In the genomic region with DNA sequence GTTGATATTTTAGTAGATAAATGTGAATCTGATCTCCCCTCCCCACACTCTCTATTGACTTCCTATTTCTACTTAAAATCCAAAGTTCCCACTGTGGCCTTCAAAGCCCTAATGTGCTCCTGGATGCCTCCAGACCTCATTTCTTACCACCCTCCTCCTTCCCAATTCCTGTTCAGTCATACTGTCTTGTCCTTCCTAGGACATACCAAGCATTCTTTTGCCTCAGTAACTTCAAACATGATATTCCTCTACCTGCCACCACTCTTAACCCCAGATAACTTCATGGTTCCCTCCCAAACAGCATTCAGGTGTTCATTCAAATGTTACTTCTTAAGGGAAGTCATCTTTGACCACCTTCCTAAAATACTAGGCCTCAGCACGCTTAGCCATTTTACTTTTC, we compare ENCODE assay signal across 19 cellular contexts. TPM values are rescaled to one million over a fixed set of nuclear protein-coding genes. Genes with fewer than 3 reads are reported as not detected.
DNase-seq lines count a peak whose midpoint lies in the region; ATAC-seq, FAIRE-seq and TF ChIP-seq lines count a peak whose summit lies in the region.
"Had no signal": no experiment of that assay in that cellular context is flagged by ENCODE, and none has a peak within 500 bp of the region (broad histone marks: within the 10 kb centered on the region; RNA-seq: fewer than 3 reads in every experiment).

No MANE protein-coding gene starts in this region.

- H3K9me1 ChIP-seq in IMR-90 (ENCODE audit: insufficient read depth, low read length), result no peaks in the 10 kb centered on the region

- no peak overlapping the region for H4K91ac ChIP-seq in IMR-90 (ENCODE audit: insufficient read depth, low read depth, low read length)
- H4K91ac ChIP-seq in H1 (replicated peaks; ENCODE audit: insufficient read length, low read length), result no peak overlapping the region

- intact Hi-C loops in IMR-90 (cut with micrococcal nuclease), result no loop called here
- intact Hi-C loops in colonic mucosa (cut with DNase I), result no loop called here

- H3K27ac ChIP-seq in GM23338 (ENCODE audit: low read depth) (no peak overlapping the region), IMR-90 (ENCODE audit: insufficient read depth, low read length) (no peak overlapping the region), H1 (ENCODE audit: low read depth, low read length) (no peak overlapping the region), mesendoderm (ENCODE audit: low read depth, low read length) (no peak overlapping the region), SJCRH30 (no peak overlapping the region), colonic mucosa (no peak overlapping the region)
- H3K27ac ChIP-seq: KMS-11 had no signal

- peak; percentile 45; the same call in 1 of the 3 replicates for ATAC-seq in GM23338
- no peak for ATAC-seq in IMR-90 (ENCODE audit: low read depth)
- ATAC-seq in GM18909 (IDR thresholded peaks at IDR 0.05; ENCODE audit: poor library complexity, unreplicated experiment), result no peak
- ATAC-seq: HepG2 had no signal

- H3K4me1 ChIP-seq in GM23338 (ENCODE audit: insufficient read depth) (no peaks in the 10 kb centered on the region), IMR-90 (ENCODE audit: control insufficient read depth, insufficient read depth, low read length) (no peaks in the 10 kb centered on the region), H1 (replicated peaks in 1 of 4; ENCODE audit: control insufficient read depth in 3 of 4, insufficient read depth in 4 of 4, low read length in 3 of 4) (no peaks in the 10 kb centered on the region; a peak in 2 of 7 replicates), mesendoderm (ENCODE audit: control insufficient read depth, low read depth, low read length) (no peaks in the 10 kb centered on the region), SJCRH30 (no peaks in the 10 kb centered on the region), colonic mucosa (no peaks in the 10 kb centered on the region)
- H3K4me1 ChIP-seq: BE2C had no signal

- H4K8ac ChIP-seq in IMR-90 (ENCODE audit: low read depth in 2 of 2, low read length in 2 of 2) (no peak overlapping the region), H1 (ENCODE audit: extremely low read depth, insufficient read depth, low read length) (no peak overlapping the region), mesendoderm (ENCODE audit: low read depth, low read length) (no peak overlapping the region)

- no peak overlapping the region for H3K4me3 ChIP-seq in GM23338
- no peak overlapping the region for H3K4me3 ChIP-seq in IMR-90 (ENCODE audit: insufficient read depth, low read depth, low read length)
- no peak overlapping the region for H3K4me3 ChIP-seq in H1 (ENCODE audit: extremely low read depth in 1 of 4, insufficient read depth in 2 of 4, low read depth in 3 of 4, low read length in 4 of 4)
- no peak overlapping the region for H3K4me3 ChIP-seq in mesendoderm (ENCODE audit: low read length)
- no peak overlapping the region for H3K4me3 ChIP-seq in SJCRH30
- no peak overlapping the region for H3K4me3 ChIP-seq in colonic mucosa

- TF ChIP-seq POLR2A in IMR-90 (IDR thresholded peaks at IDR 0.05; ENCODE audit: low read depth, low read length), result no peak
- no peak for TF ChIP-seq POLR2A in H1 (IDR thresholded peaks at IDR 0.05; ENCODE audit: control extremely low read depth in 1 of 2, low read depth in 2 of 2, low read length in 2 of 2)

- H3K14ac ChIP-seq in IMR-90 (replicated peaks; ENCODE audit: low read depth, low read length), result 0 out of 2 replicates have a peak overlapping the region, but pooled peaks have one; percentile 15
- H3K14ac ChIP-seq in H1 (ENCODE audit: insufficient read length), result no peak overlapping the region

- H3K4ac ChIP-seq in IMR-90 (ENCODE audit: low read depth, low read length) (no peak overlapping the region), H1 (replicated peaks; ENCODE audit: insufficient read length, low read depth, low read length) (no peak overlapping the region), mesendoderm (ENCODE audit: low read depth, low read length) (no peak overlapping the region)

- peaks cover 4% of the 10 kb centered on the region; the same call in 2 of the 3 replicates for H3K4me1 Mint-ChIP-seq in GM23338
- H3K4me1 Mint-ChIP-seq in osteocyte (ENCODE audit: unreplicated experiment), result no peaks in the 10 kb centered on the region
- H3K4me1 Mint-ChIP-seq: CD4-positive, CD25-positive, alpha-beta regulatory T cell; CD8-positive, alpha-beta memory T cell had no signal

- no peak overlapping the region for H3K9ac ChIP-seq in IMR-90 (ENCODE audit: low read depth, low read length)
- no peak overlapping the region for H3K9ac ChIP-seq in H1 (replicated peaks in 1 of 4; ENCODE audit: extremely low read depth in 1 of 4, low read depth in 3 of 4, low read length in 3 of 4)
- H3K9ac ChIP-seq in mesendoderm (ENCODE audit: low read length), result no peak overlapping the region
- H3K9ac ChIP-seq in colonic mucosa (ENCODE audit: low read depth in 2 of 2, low read length in 2 of 2), result no peak overlapping the region
- H3K9ac ChIP-seq: KMS-11 had no signal

- H3F3A ChIP-seq in GM23338 (replicated peaks; ENCODE audit: low read depth), result no peaks in the 10 kb centered on the region

- H3K36me3 ChIP-seq in GM23338 (ENCODE audit: insufficient read depth), result no peaks in the 10 kb centered on the region
- no peaks in the 10 kb centered on the region for H3K36me3 ChIP-seq in IMR-90 (ENCODE audit: control insufficient read depth, insufficient read depth, low read length)
- H3K36me3 ChIP-seq in H1 (ENCODE audit: control insufficient read depth in 2 of 4, insufficient read depth in 4 of 4, low read length in 3 of 4), result no peaks in the 10 kb centered on the region
- H3K36me3 ChIP-seq in mesendoderm (ENCODE audit: control insufficient read depth, insufficient read depth, low read length), result no peaks in the 10 kb centered on the region
- H3K36me3 ChIP-seq in SJCRH30, result no peaks in the 10 kb centered on the region
- H3K36me3 ChIP-seq in colonic mucosa, result no peaks in the 10 kb centered on the region
- H3K36me3 ChIP-seq: BE2C had no signal

- H3K4me3 Mint-ChIP-seq in GM23338 (no peak overlapping the region), osteocyte (ENCODE audit: unreplicated experiment) (no peak overlapping the region)
- H3K4me3 Mint-ChIP-seq: CD4-positive, CD25-positive, alpha-beta regulatory T cell; CD8-positive, alpha-beta memory T cell had no signal

- H2BK12ac ChIP-seq in H1 (ENCODE audit: low read depth, low read length), result no peak overlapping the region

- no peaks in the 10 kb centered on the region for H3K36me3 Mint-ChIP-seq in GM23338 (ENCODE audit: low read depth)
- no peaks in the 10 kb centered on the region for H3K36me3 Mint-ChIP-seq in osteocyte (ENCODE audit: unreplicated experiment)

- H3K79me1 ChIP-seq in IMR-90 (ENCODE audit: low read depth in 1 of 2, low read length in 2 of 2) (no peaks in the 10 kb centered on the region), H1 (ENCODE audit: low read depth, low read length) (no peaks in the 10 kb centered on the region), mesendoderm (ENCODE audit: low read length) (no peaks in the 10 kb centered on the region)

- H2AFZ ChIP-seq in GM23338 (no peak overlapping the region), IMR-90 (replicated peaks; ENCODE audit: low read length, poor library complexity) (no peak overlapping the region), H1 (ENCODE audit: low read length) (no peak overlapping the region)

- in situ Hi-C loops in IMR-90 (cut with MboI; ENCODE audit: low sequenced_read_pairs), result no loop called here

- H4K20me1 ChIP-seq in GM23338 (replicated peaks; ENCODE audit: insufficient read depth) (no peaks in the 10 kb centered on the region), IMR-90 (ENCODE audit: insufficient read depth, low read length) (no peaks in the 10 kb centered on the region), H1 (replicated peaks in 1 of 2; ENCODE audit: control insufficient read depth in 1 of 2, insufficient read depth in 2 of 2, low read length in 2 of 2) (no peaks in the 10 kb centered on the region)

- no peak overlapping the region for H2BK5ac ChIP-seq in IMR-90 (ENCODE audit: low read depth, low read length, poor library complexity, severe bottlenecking)
- no peak overlapping the region for H2BK5ac ChIP-seq in H1 (ENCODE audit: low read depth, low read length)
- no peak overlapping the region for H2BK5ac ChIP-seq in mesendoderm (ENCODE audit: low read length)

- H3K56ac ChIP-seq in IMR-90 (ENCODE audit: extremely low read depth, insufficient read depth, low read length) (no peak overlapping the region), H1 (replicated peaks; ENCODE audit: insufficient read length, low read depth, low read length) (no peak overlapping the region), mesendoderm (ENCODE audit: low read length) (no peak overlapping the region)

- H3K23me2 ChIP-seq in H1 (ENCODE audit: low read depth, low read length), result no peaks in the 10 kb centered on the region

- no peaks in the 10 kb centered on the region for H3K9me3 ChIP-seq in IMR-90 (ENCODE audit: control insufficient read depth, insufficient read depth, low read length)
- H3K9me3 ChIP-seq in H1 (ENCODE audit: insufficient read depth in 2 of 2, low read depth in 1 of 2, low read length in 1 of 2), result no peaks in the 10 kb centered on the region
- no peaks in the 10 kb centered on the region for H3K9me3 ChIP-seq in SJCRH30 (replicated peaks)
- H3K9me3 ChIP-seq in colonic mucosa, result no peaks in the 10 kb centered on the region
- H3K9me3 ChIP-seq: BE2C had no signal

- WGBS in IMR-90 (ENCODE audit: extremely low coverage in 2 of 2, insufficient read length in 1 of 2), 2 experiments, result no CpG with 5 or more reads among the region's 1 CpG
- 100% methylated on average over 1 of the region's 1 CpG; no CpG with 5 or more reads in 1 of the 2 experiments for WGBS in H1 (ENCODE audit: extremely low coverage in 1 of 2, insufficient coverage in 1 of 2, insufficient read length in 1 of 2, insufficient replicate concordance in 2 of 2, low coverage in 1 of 2, low lambda C conversion rate in 2 of 2, missing lambda C conversion rate in 1 of 2), 2 experiments
- WGBS in mesendoderm (ENCODE audit: extremely low coverage, insufficient coverage, low lambda C conversion rate), result no CpG with 5 or more reads among the region's 1 CpG

- no peak overlapping the region for H3K23ac ChIP-seq in IMR-90 (ENCODE audit: low read depth, low read length)
- no peak overlapping the region for H3K23ac ChIP-seq in H1 (ENCODE audit: insufficient read length)
- H3K23ac ChIP-seq in mesendoderm (ENCODE audit: low read length), result no peak overlapping the region

- dilution Hi-C loops in IMR-90 (cut with HindIII; ENCODE audit: low sequenced_read_pairs, unreplicated experiment), result no loop called here

- no peaks in the 10 kb centered on the region for H3K79me2 ChIP-seq in GM23338 (replicated peaks; ENCODE audit: insufficient read depth)
- no peaks in the 10 kb centered on the region for H3K79me2 ChIP-seq in H1 (ENCODE audit: control insufficient read depth in 1 of 2, insufficient read depth in 2 of 2, low read length in 2 of 2)
- H3K79me2 ChIP-seq in mesendoderm (ENCODE audit: control insufficient read depth, insufficient read depth, low read length), result no peaks in the 10 kb centered on the region

- CTCF ChIA-PET in IMR-90 (lab: Yijun Ruan, JAX) (no interaction called here), H1 (lab: Charles Lee; ENCODE audit: partially characterized antibody) (no interaction called here)

- H2BK20ac ChIP-seq in IMR-90 (ENCODE audit: low read depth, low read length), result no peak overlapping the region
- H2BK20ac ChIP-seq in H1 (ENCODE audit: low read length), result no peak overlapping the region

- TF ChIP-seq CTCF in GM23338 (conservative IDR thresholded peaks at IDR 0.05; ENCODE audit: low read depth in 2 of 2) (no peak), IMR-90 (conservative IDR thresholded peaks at IDR 0.05; ENCODE audit: low read depth, low read length) (no peak), H1 (IDR thresholded peaks at IDR 0.05; ENCODE audit: control extremely low read depth in 1 of 3, insufficient read depth in 1 of 3, low read depth in 1 of 3, low read length in 3 of 3) (no peak), colonic mucosa (IDR thresholded peaks at IDR 0.05) (no peak), osteocyte (IDR thresholded peaks at IDR 0.05) (no peak)

- H3K18ac ChIP-seq in IMR-90 (ENCODE audit: low read depth, low read length), result no peak overlapping the region
- no peak overlapping the region for H3K18ac ChIP-seq in H1 (ENCODE audit: extremely low read depth, low read length)
- H3K18ac ChIP-seq in mesendoderm (ENCODE audit: low read length), result no peak overlapping the region

- H3K4me2 ChIP-seq in GM23338 (no peak overlapping the region), IMR-90 (ENCODE audit: low read depth, low read length) (no peak overlapping the region), H1 (ENCODE audit: insufficient read depth in 1 of 2, low read depth in 2 of 2, low read length in 2 of 2) (no peak overlapping the region), mesendoderm (ENCODE audit: low read length) (no peak overlapping the region)
- H3K4me2 ChIP-seq: KMS-11 had no signal

- no peaks in the 10 kb centered on the region for H3K27me3 ChIP-seq in GM23338 (ENCODE audit: insufficient read depth)
- no peaks in the 10 kb centered on the region for H3K27me3 ChIP-seq in IMR-90 (ENCODE audit: control insufficient read depth, insufficient read depth, low read length)
- H3K27me3 ChIP-seq in H1 (replicated peaks in 1 of 4; ENCODE audit: control insufficient read depth in 3 of 4, extremely low read depth in 1 of 4, insufficient read depth in 3 of 4, low read length in 3 of 4), result no peaks in the 10 kb centered on the region
- H3K27me3 ChIP-seq in mesendoderm (ENCODE audit: insufficient read depth, low read length, poor library complexity), result no peaks in the 10 kb centered on the region
- no peaks in the 10 kb centered on the region for H3K27me3 ChIP-seq in SJCRH30
- no peaks in the 10 kb centered on the region for H3K27me3 ChIP-seq in colonic mucosa
- H3K27me3 ChIP-seq: BE2C had no signal

- H3K27me3 Mint-ChIP-seq in GM23338 (ENCODE audit: insufficient read depth, low read depth, poor library complexity) (no peaks in the 10 kb centered on the region), osteocyte (ENCODE audit: unreplicated experiment) (no peaks in the 10 kb centered on the region)
- H3K27me3 Mint-ChIP-seq: CD4-positive, CD25-positive, alpha-beta regulatory T cell; CD8-positive, alpha-beta memory T cell had no signal

- no peaks in the 10 kb centered on the region for H3K9me2 ChIP-seq in GM23338 (ENCODE audit: insufficient read depth)

- no peak overlapping the region for H2AK9ac ChIP-seq in IMR-90 (replicated peaks; ENCODE audit: low read depth, low read length, poor library complexity)

- POLR2A ChIA-PET in IMR-90 (lab: Charles Lee; ENCODE audit: unreplicated experiment) (no interaction called here), H1 (lab: Charles Lee; ENCODE audit: partially characterized antibody) (no interaction called here)

- peak; percentile 45 for DNase-seq in GM23338 (ENCODE audit: low spot score)
- no peak for DNase-seq in IMR-90
- DNase-seq in H1 (ENCODE audit: low read depth in 1 of 2, low spot score in 2 of 2), result no peak
- peak; percentile 69 for DNase-seq in mesendoderm
- no peak for DNase-seq in SJCRH30
- DNase-seq in colonic mucosa, result no peak
- no peak for DNase-seq in osteocyte (ENCODE audit: extremely low spot score, unreplicated experiment)
- DNase-seq: ACHN; BE2C; C1 segment of cervical spinal cord; CD4-positive, CD25-positive, alpha-beta regulatory T cell; CD8-positive, alpha-beta memory T cell; COR-L47; GDM1 had no signal

- peak; percentile 65 for FAIRE-seq in H1 (lab: Jason Lieb, UNC)
- FAIRE-seq: D721Med, GM19239, HepG2 had no signal

- BruUV-seq in IMR-90 (replicated peaks; lab: Mats Ljungman, UMichigan), result no TSS peak

- H2BK15ac ChIP-seq in IMR-90 (ENCODE audit: low read depth, low read length) (no peak overlapping the region), H1 (ENCODE audit: low read length) (no peak overlapping the region), mesendoderm (replicated peaks; ENCODE audit: low read depth) (no peak overlapping the region)

- H4K5ac ChIP-seq in IMR-90 (ENCODE audit: low read depth, low read length) (no peak overlapping the region), H1 (ENCODE audit: insufficient read length, low read depth, low read length) (no peak overlapping the region), mesendoderm (ENCODE audit: low read length) (no peak overlapping the region)

- no peak overlapping the region for H2AK5ac ChIP-seq in IMR-90 (ENCODE audit: low read depth, low read length)
- no peak overlapping the region for H2AK5ac ChIP-seq in H1 (ENCODE audit: low read depth, low read length)
- H2AK5ac ChIP-seq in mesendoderm (ENCODE audit: low read length), result no peak overlapping the region

- H3K9me3 Mint-ChIP-seq in GM23338, result 0 out of 3 replicates have a peak, but pooled peaks cover 3% of the 10 kb centered on the region
- no peaks in the 10 kb centered on the region for H3K9me3 Mint-ChIP-seq in osteocyte (ENCODE audit: unreplicated experiment)
- H3K9me3 Mint-ChIP-seq: CD4-positive, CD25-positive, alpha-beta regulatory T cell; CD8-positive, alpha-beta memory T cell had no signal

- no peak for TF ChIP-seq RAD21 in IMR-90 (IDR thresholded peaks at IDR 0.05; ENCODE audit: low read length)
- no peak for TF ChIP-seq RAD21 in H1 (IDR thresholded peaks at IDR 0.05 in 1 of 2, conservative IDR thresholded peaks at IDR 0.05 in 1 of 2; ENCODE audit: low read depth in 2 of 2, low read length in 2 of 2)

- peak overlapping the region; percentile 31; the same call in 1 of the 2 replicates for H3K27ac Mint-ChIP-seq in GM23338
- H3K27ac Mint-ChIP-seq in osteocyte (ENCODE audit: unreplicated experiment), result no peak overlapping the region
- H3K27ac Mint-ChIP-seq: CD4-positive, CD25-positive, alpha-beta regulatory T cell had no signal

- TF ChIP-seq EP300 in H1 (IDR thresholded peaks at IDR 0.05; ENCODE audit: borderline replicate concordance in 1 of 2, low read depth in 2 of 2, low read length in 2 of 2), result no peak

- H2BK120ac ChIP-seq in IMR-90 (ENCODE audit: low read depth, low read length), result no peak overlapping the region
- no peak overlapping the region for H2BK120ac ChIP-seq in H1 (replicated peaks; ENCODE audit: low read depth, low read length)
- no peak overlapping the region for H2BK120ac ChIP-seq in mesendoderm (ENCODE audit: low read depth, low read length)

RNA-seq across cellular contexts. Expression of gene FAM221A, which starts 34.2 kb away (rescaled TPM):
- total RNA-seq in GM23338 (2014; rRNA removed; shearing (Covaris generic)), result 29.9 and 31.4 TPM in 2 replicates
- polyA plus RNA-seq in GM23338 (2016; fragmentation: Nextera tagmentation; extraction: Ambion mirVana), result 31.9 and 35.7 TPM in 2 replicates
- 1.1 and 1.4 TPM in 2 replicates for total RNA-seq in IMR-90 (2012; rRNA removed)
- 2.0 and 2.1 TPM in 2 replicates for polyA plus RNA-seq in IMR-90 (2012; rRNA removed)
- 0.75 and 1.0 TPM in 2 replicates for polyA plus RNA-seq in IMR-90 (2012; cell fraction: cytosol; rRNA removed)
- polyA plus RNA-seq in IMR-90 (2012; cell fraction: nucleus; rRNA removed; ENCODE audit: low replicate concordance), result 3.1 and 9.5 TPM in 2 replicates
- total RNA-seq in H1 (2021; fragmentation: NEBNext Ultra II Directional; extraction: Animal tissue kit (Norgen Biotek cat#: 25700)), result 20.3 and 21.5 TPM in 2 replicates
- polyA plus RNA-seq in H1 (2011; rRNA removed), result 22.0 and 39.0 TPM in 2 replicates
- polyA plus RNA-seq in H1 (2011; cell fraction: cytosol; rRNA removed), result 36.0 TPM
- 26.5 TPM for polyA plus RNA-seq in H1 (2011; cell fraction: nucleus; rRNA removed)
- polyA plus RNA-seq in H1 (2012, experiment 1 of 2), result 27.0 to 32.2 TPM (median 29.5 TPM) in 4 replicates
- 9.9 TPM for polyA plus RNA-seq in H1 (2012, experiment 2 of 2)
- 10.4 TPM for polyA plus RNA-seq in H1 (2013, experiment 1 of 2)
- 9.0 TPM for polyA plus RNA-seq in H1 (2013, experiment 2 of 2)
- 67.4 and 71.1 TPM in 2 replicates for polyA minus RNA-seq in H1 (2011; rRNA and poly(A)+ RNA removed)
- 18.8 TPM for polyA minus RNA-seq in H1 (2011; cell fraction: cytosol; rRNA and poly(A)+ RNA removed)
- 30.4 TPM for polyA minus RNA-seq in H1 (2011; cell fraction: nucleus; rRNA and poly(A)+ RNA removed)
- polyA plus RNA-seq in mesendoderm (2013, experiment 1 of 2), result 3.6 TPM
- polyA plus RNA-seq in mesendoderm (2013, experiment 2 of 2), result 3.8 TPM
- 1.5 and 1.8 TPM in 2 replicates for total RNA-seq in SJCRH30 (2014; rRNA removed; shearing (Covaris generic))
- 10 to 100 TPM; 11.1 to 18.5 TPM for total RNA-seq in colonic mucosa
- total RNA-seq in osteocyte, result 4.0 TPM in 2 replicates
- total RNA-seq: HepG2 had no signal

RNA-seq across cellular contexts. Expression of gene CCDC126, which starts 48.6 kb away (rescaled TPM):
- 5.7 and 14.9 TPM in 2 replicates for total RNA-seq in GM23338 (2014; rRNA removed; shearing (Covaris generic))
- polyA plus RNA-seq in GM23338 (2016; fragmentation: Nextera tagmentation; extraction: Ambion mirVana), result 3.6 and 6.6 TPM in 2 replicates
- total RNA-seq in IMR-90 (2012; rRNA removed), result 5.6 and 10.6 TPM in 2 replicates
- 4.1 TPM in 2 replicates for polyA plus RNA-seq in IMR-90 (2012; rRNA removed)
- polyA plus RNA-seq in IMR-90 (2012; cell fraction: cytosol; rRNA removed), result 1.2 and 1.3 TPM in 2 replicates
- polyA plus RNA-seq in IMR-90 (2012; cell fraction: nucleus; rRNA removed; ENCODE audit: low replicate concordance), result 0.45 and 2.2 TPM in 2 replicates
- total RNA-seq in H1 (2021; fragmentation: NEBNext Ultra II Directional; extraction: Animal tissue kit (Norgen Biotek cat#: 25700)), result 4.2 and 5.3 TPM in 2 replicates
- polyA plus RNA-seq in H1 (2011; rRNA removed), result 1.4 and 2.0 TPM in 2 replicates
- polyA plus RNA-seq in H1 (2011; cell fraction: cytosol; rRNA removed), result 1.9 TPM
- 2.2 TPM for polyA plus RNA-seq in H1 (2011; cell fraction: nucleus; rRNA removed)
- 2.5 to 3.1 TPM (median 2.6 TPM) in 4 replicates for polyA plus RNA-seq in H1 (2012, experiment 1 of 2)
- polyA plus RNA-seq in H1 (2012, experiment 2 of 2), result 0.80 TPM
- 5.3 TPM for polyA plus RNA-seq in H1 (2013, experiment 1 of 2)
- 6.2 TPM for polyA plus RNA-seq in H1 (2013, experiment 2 of 2)
- polyA minus RNA-seq in H1 (2011; rRNA and poly(A)+ RNA removed), result 1.4 and 1.6 TPM in 2 replicates
- polyA minus RNA-seq in H1 (2011; cell fraction: cytosol; rRNA and poly(A)+ RNA removed), result 5.4 TPM
- polyA minus RNA-seq in H1 (2011; cell fraction: nucleus; rRNA and poly(A)+ RNA removed), result 3.9 TPM
- polyA plus RNA-seq in mesendoderm (2013, experiment 1 of 2), result 7.6 TPM
- 6.3 TPM for polyA plus RNA-seq in mesendoderm (2013, experiment 2 of 2)
- 14.7 and 15.0 TPM in 2 replicates for total RNA-seq in SJCRH30 (2014; rRNA removed; shearing (Covaris generic))
- 10 to 100 TPM in 1 of 2 donors, 1 to 10 TPM in 1; 7.6 to 10.6 TPM for total RNA-seq in colonic mucosa
- total RNA-seq in osteocyte, result 11.6 and 14.8 TPM in 2 replicates

Comparison
In these comparisons a context has a peak if more than half of its experiments do, and no peak if none do; other contexts are left out.
1. DNase-seq: peak in GM23338 (single experiment) and mesendoderm (single experiment); none in IMR-90 (single experiment), H1 (0 of 2), SJCRH30 (0 of 2), colonic mucosa (single experiment) and osteocyte (single experiment).